8 cellular contexts compared by ENCODE assay signal in genomic region chr1:244047739-244048565, GRCh38. TPM values are rescaled to one million over a fixed set of nuclear protein-coding genes. Genes with fewer than 3 reads are reported as not detected.
DNase-seq lines count a peak whose midpoint lies in the region; ATAC-seq and TF ChIP-seq lines count a peak whose summit lies in the region.

No MANE protein-coding gene starts in this region.

- H3K9me3 Mint-ChIP-seq in activated T-cell treated with anti-CD3 and anti-CD28 coated beads, Interleukin-2, amount 50 U/mL, for 72 hours = no peaks in the 10 kb centered on the region

- intact Hi-C loops in Panc1 (cut with micrococcal nuclease; ENCODE audit: unreplicated experiment) = loop anchor here (10.0 kb wide), 1 partner anchor 63 kb away; no protein-coding TSS in a partner anchor
- intact Hi-C loops in esophagus squamous epithelium (cut with DNase I) = no loop called here

- H3K27me3 ChIP-seq in KMS-11 (ENCODE audit: insufficient read depth, low read depth) = no peaks in the 10 kb centered on the region
- peaks cover 20% of the 10 kb centered on the region for H3K27me3 ChIP-seq in Panc1 (ENCODE audit: control insufficient read depth, insufficient read depth, low read length)
- no peaks in the 10 kb centered on the region for H3K27me3 ChIP-seq in esophagus squamous epithelium

- H3K4me1 ChIP-seq in KMS-11 (ENCODE audit: low read depth, poor library complexity, severe bottlenecking) = peaks cover 31% of the 10 kb centered on the region
- peaks cover 19% of the 10 kb centered on the region for H3K4me1 ChIP-seq in Panc1 (ENCODE audit: control insufficient read depth, insufficient read depth, low read length)
- H3K4me1 ChIP-seq in esophagus squamous epithelium = peaks cover 8 to 46% (median 8%) of the 10 kb centered on the region in 3 donors

- H3K4me1 Mint-ChIP-seq in activated T-cell treated with anti-CD3 and anti-CD28 coated beads, Interleukin-2, amount 50 U/mL, for 72 hours (ENCODE audit: low read depth) = peaks cover 26% of the 10 kb centered on the region

- TF ChIP-seq CTCF in KMS-11 (conservative IDR thresholded peaks at IDR 0.05; ENCODE audit: low read depth, low read length) = no peak
- TF ChIP-seq CTCF in Panc1 (IDR thresholded peaks at IDR 0.05) = no peak
- no peak for TF ChIP-seq CTCF in esophagus squamous epithelium (IDR thresholded peaks at IDR 0.05)

- H3K36me3 ChIP-seq in KMS-11 (ENCODE audit: insufficient read depth) (no peaks in the 10 kb centered on the region), Panc1 (ENCODE audit: control insufficient read depth, insufficient read depth, low read length) (no peaks in the 10 kb centered on the region), esophagus squamous epithelium (no peaks in the 10 kb centered on the region)

- whole genome bisulfite sequencing in esophagus squamous epithelium, 2 donors = 0 to 3% methylated on average over 15 to 17 of the region's 81 CpGs

- in situ Hi-C loops in Panc1 (cut with HindIII; ENCODE audit: low pct_unique_long_range_greater_than_20kb, low sequenced_read_pairs) = no loop called here

- DNase-seq in DMS79 treated with DMSO at 0.1 percent for 48 hours (lab: John Stamatoyannopoulos, UW) (peak; percentile 90), Panc1 (ENCODE audit: low read depth, low spot score) (peak; percentile 81), esophagus squamous epithelium (lab: John Stamatoyannopoulos, UW) (peak; percentile 97), myocyte (ENCODE audit: low read depth) (peak; percentile 100)
- DNase-seq in activated T-cell treated with anti-CD3 and anti-CD28 coated beads, Interleukin-2, amount 50 U/mL, for 72 hours = peak; percentile 93 to 97
- peak; percentile 95 to 99 for DNase-seq in stimulated activated CD8-positive, alpha-beta memory T cell treated with anti-CD3 and anti-CD28 coated beads, Interleukin-7, amount 100 ng/mL, for 4 hours (ENCODE audit: low read depth in 2 of 2)

- peak overlapping the region; percentile 98 for H3K27ac Mint-ChIP-seq in activated T-cell treated with anti-CD3 and anti-CD28 coated beads, Interleukin-2, amount 50 U/mL, for 72 hours

- peak overlapping the region; percentile 95 for H3K4me2 ChIP-seq in KMS-11

- POLR2A ChIA-PET in Panc1 (lab: Charles Lee) = no interaction called here

- ATAC-seq in GM21786 (IDR thresholded peaks at IDR 0.05; ENCODE audit: unreplicated experiment) (peak; percentile 73), Panc1 (peak; percentile 98)
- peak; percentile 87 to 88 for ATAC-seq in activated T-cell treated with anti-CD3 and anti-CD28 coated beads, Interleukin-2, amount 50 U/mL, for 72 hours (replicated peaks in 1 of 2)

- no TSS peak for BruUV-seq in Panc1 (replicated peaks; lab: Mats Ljungman, UMichigan)

- peaks cover 2 to 4% of the 10 kb centered on the region in 2 donors for H3K36me3 Mint-ChIP-seq in activated T-cell treated with anti-CD3 and anti-CD28 coated beads, Interleukin-2, amount 50 U/mL, for 72 hours (ENCODE audit: insufficient read depth in 2 of 2)

- no peaks in the 10 kb centered on the region; the same call in 1 of the 2 replicates for H4K20me1 ChIP-seq in KMS-11 (ENCODE audit: insufficient read depth)

- H3K9me3 ChIP-seq in Panc1 (ENCODE audit: control insufficient read depth, insufficient read depth, low read depth, low read length) (no peaks in the 10 kb centered on the region), esophagus squamous epithelium (no peaks in the 10 kb centered on the region)

- CTCF ChIA-PET in Panc1 (lab: Charles Lee) = interaction anchor here (0.6 to 0.7 kb wide), 2 partner anchors 25 to 139 kb away, joined by 7 to 10 read pairs; no protein-coding TSS in a partner anchor

- H2AFZ ChIP-seq in KMS-11 (ENCODE audit: low read depth) = peak overlapping the region; percentile 95

- peak overlapping the region; percentile 96 for H3K4me3 ChIP-seq in KMS-11 (IDR thresholded peaks at IDR 0.05; ENCODE audit: insufficient read depth, low read depth, low read length)
- H3K4me3 ChIP-seq in Panc1 (ENCODE audit: low read depth in 2 of 2, low read length in 2 of 2) = peak overlapping the region; percentile 76 to 84
- H3K4me3 ChIP-seq in esophagus squamous epithelium = peak overlapping the region; percentile 38 to 93 (median 82)

- H3K4me3 Mint-ChIP-seq in activated T-cell treated with anti-CD3 and anti-CD28 coated beads, Interleukin-2, amount 50 U/mL, for 72 hours = peak overlapping the region; percentile 94 to 98

- peak in 3 of 4 donors; percentile 49 to 97 (median 96) for TF ChIP-seq POLR2A in esophagus squamous epithelium (IDR thresholded peaks at IDR 0.05)

- H3K27ac ChIP-seq in KMS-11 (peak overlapping the region; percentile 88), Panc1 (ENCODE audit: low read length) (peak overlapping the region; percentile 64), esophagus squamous epithelium (peak overlapping the region; percentile 84 to 98 (median 98))

- peak overlapping the region; percentile 70 for H3K9ac ChIP-seq in KMS-11

- peaks cover 27% of the 10 kb centered on the region for H3K79me2 ChIP-seq in KMS-11 (ENCODE audit: insufficient read depth, low read depth)

- H3K27me3 Mint-ChIP-seq in activated T-cell treated with anti-CD3 and anti-CD28 coated beads, Interleukin-2, amount 50 U/mL, for 72 hours (ENCODE audit: low read depth) = no peaks in the 10 kb centered on the region

RNA-seq across cellular contexts. Expression of gene ZBTB18, which starts 3.1 kb away (rescaled TPM):
- total RNA-seq in Panc1 (2021; ENCODE audit: unreplicated experiment) = 9.9 TPM
- 4.6 TPM for polyA plus RNA-seq in Panc1 (2012; ENCODE audit: insufficient read length)
- total RNA-seq in activated T-cell treated with anti-CD3 and anti-CD28 coated beads, Interleukin-2, amount 50 U/mL, for 72 hours = 10 to 100 TPM in 1 of 2 donors, 1 to 10 TPM in 1; 9.6 to 10.3 TPM
- total RNA-seq in esophagus squamous epithelium = 1 to 10 TPM; 3.8 to 8.8 (median 6.7) TPM
- 106 and 135 TPM in 2 replicates for total RNA-seq in myocyte
- polyA plus RNA-seq in myocyte (2012) = 19.6 TPM

Comparison
In these comparisons a context has a peak if more than half of its experiments do, and no peak if none do; other contexts are left out.
1. Peak in every context shown above with its lines: DNase-seq, ATAC-seq, H3K4me3 ChIP-seq and H3K27ac ChIP-seq.